ENCODE assay signal across 23 cellular contexts in the genomic region with DNA sequence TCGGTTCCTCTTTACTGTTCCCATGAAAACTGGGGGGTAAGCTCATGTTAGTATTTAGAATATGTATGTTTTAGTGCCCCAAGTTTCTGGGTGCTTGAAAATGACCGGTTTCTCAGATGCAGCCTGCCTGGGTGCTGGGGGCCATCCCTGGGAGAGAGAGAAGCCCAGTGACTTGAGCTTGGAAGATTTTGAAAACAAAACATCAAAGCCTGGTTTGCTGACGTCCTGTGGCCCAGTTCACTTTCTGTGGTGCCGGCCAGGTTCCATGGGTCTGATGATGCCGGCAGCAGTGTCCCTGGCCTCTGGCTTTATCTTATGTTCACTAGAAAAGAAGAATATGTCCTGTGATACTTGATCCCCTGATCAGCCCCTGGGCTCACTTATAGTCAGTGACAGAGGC. TPM values are rescaled to one million over a fixed set of nuclear protein-coding genes. Genes with fewer than 3 reads are reported as not detected.
"Had no signal": no experiment of that assay in that cellular context is flagged by ENCODE, and none has a peak within 500 bp of the region (broad histone marks: within the 10 kb centered on the region; RNA-seq: fewer than 3 reads in every experiment).

No MANE protein-coding gene starts in this region.

- H3K27ac Mint-ChIP-seq: activated T-helper 1 cell treated with anti-CD3 and anti-CD28 coated beads, Interleukin-12 subunit alpha, Interleukin-12 subunit beta, Interleukin-2, Interleukin-4 antibody, amounts not matched to agents 30 ng/mL and 10 ng/mL and 1 ng/mL, durations not matched to agents 14 hours and 24 hours and 36 hours; stimulated activated memory B cell treated with anti-CD40 and anti-IgM and Interleukin-4, amounts not matched to agents 10 μg/mL and 1 μg/mL and 100 μg/mL, for 72 hours; type B pancreatic cell; WTC11 had no signal

- H3K4me3 Mint-ChIP-seq: activated T-helper 1 cell treated with anti-CD3 and anti-CD28 coated beads, Interleukin-12 subunit alpha, Interleukin-12 subunit beta, Interleukin-2, Interleukin-4 antibody, amounts not matched to agents 30 ng/mL and 10 ng/mL and 1 ng/mL, durations not matched to agents 14 hours and 24 hours and 36 hours; central memory CD8-positive, alpha-beta T cell; stimulated activated memory B cell treated with anti-CD40 and anti-IgM and Interleukin-4, amounts not matched to agents 10 μg/mL and 1 μg/mL and 100 μg/mL, for 72 hours; type B pancreatic cell; WTC11 had no signal

- H3K27ac ChIP-seq: ascending aorta, colonic mucosa, esophagus muscularis mucosa, gastrocnemius medialis, right lobe of liver, skin epidermis, thoracic aorta, vagina had no signal

- H3K4me1 Mint-ChIP-seq: stimulated activated memory B cell treated with anti-CD40 and anti-IgM and Interleukin-4, amounts not matched to agents 10 μg/mL and 1 μg/mL and 100 μg/mL, for 72 hours; WTC11 had no signal

- DNase-seq: activated CD8-positive, alpha-beta memory T cell treated with anti-CD3 and anti-CD28 coated beads, Interleukin-2, amount 50 U/mL, for 48 hours; activated naive CD4-positive, alpha-beta T cell; colonic mucosa; gastrocnemius medialis; left ventricle myocardium superior; occipital lobe; T1000 had no signal

- H3K4me3 ChIP-seq: ascending aorta, colonic mucosa, dorsolateral prefrontal cortex, esophagus muscularis mucosa, gastrocnemius medialis, right lobe of liver, skin epidermis, thoracic aorta, vagina had no signal

- H3K36me3 Mint-ChIP-seq: stimulated activated memory B cell treated with anti-CD40 and anti-IgM and Interleukin-4, amounts not matched to agents 10 μg/mL and 1 μg/mL and 100 μg/mL, for 72 hours had no signal

- ATAC-seq: gastrocnemius medialis; left ventricle myocardium superior; right lobe of liver; stimulated activated memory B cell treated with anti-CD40 and anti-IgM and Interleukin-4, amounts not matched to agents 10 μg/mL and 1 μg/mL and 100 μg/mL, for 72 hours had no signal

- H3K36me3 ChIP-seq: ascending aorta, colonic mucosa, esophagus muscularis mucosa, gastrocnemius medialis, right lobe of liver, thoracic aorta, vagina had no signal

- H3K9me3 ChIP-seq: ascending aorta, colonic mucosa, esophagus muscularis mucosa, gastrocnemius medialis, right lobe of liver, thoracic aorta, vagina had no signal

- H3K27me3 Mint-ChIP-seq: central memory CD8-positive, alpha-beta T cell; stimulated activated memory B cell treated with anti-CD40 and anti-IgM and Interleukin-4, amounts not matched to agents 10 μg/mL and 1 μg/mL and 100 μg/mL, for 72 hours; type B pancreatic cell had no signal

- H3K4me1 ChIP-seq: ascending aorta, colonic mucosa, esophagus muscularis mucosa, gastrocnemius medialis, right lobe of liver, vagina had no signal

- H3K9me3 Mint-ChIP-seq: activated T-helper 1 cell treated with anti-CD3 and anti-CD28 coated beads, Interleukin-12 subunit alpha, Interleukin-12 subunit beta, Interleukin-2, Interleukin-4 antibody, amounts not matched to agents 30 ng/mL and 10 ng/mL and 1 ng/mL, durations not matched to agents 14 hours and 24 hours and 36 hours; central memory CD8-positive, alpha-beta T cell; stimulated activated memory B cell treated with anti-CD40 and anti-IgM and Interleukin-4, amounts not matched to agents 10 μg/mL and 1 μg/mL and 100 μg/mL, for 72 hours; type B pancreatic cell had no signal

- H3K27me3 ChIP-seq: ascending aorta, colonic mucosa, dorsolateral prefrontal cortex, esophagus muscularis mucosa, right lobe of liver, vagina had no signal

RNA-seq across cellular contexts. Expression of a gene that starts 54.4 kb away (rescaled TPM):
- total RNA-seq: activated CD8-positive, alpha-beta memory T cell treated with anti-CD3 and anti-CD28 coated beads for 36 hours; activated T-helper 1 cell treated with anti-CD3 and anti-CD28 coated beads, Interleukin-12 subunit alpha, Interleukin-12 subunit beta, Interleukin-2, Interleukin-4 antibody, amounts not matched to agents 30 ng/mL and 10 ng/mL and 1 ng/mL, durations not matched to agents 14 hours and 24 hours and 36 hours; ascending aorta; colonic mucosa; esophagus muscularis mucosa; gastrocnemius medialis; left ventricle myocardium superior; occipital lobe; right lobe of liver; T-helper 1 cell treated with Interleukin-12 subunit alpha and Interleukin-12 subunit beta and Interleukin-4 antibody, amounts not matched to agents 30 ng/mL and 1 ng/mL, for 36 hours; thoracic aorta; vagina; WTC11 had no signal
- polyA plus RNA-seq: adipose tissue, neural cell had no signal
